1 cellular context compared by ENCODE assay signal in genomic region chr6:155141002-155141401, GRCh38.
TF ChIP-seq lines count a peak whose summit lies in the region.

No MANE protein-coding gene starts in this region.

TF ChIP-seq in GM23338, 12 proteins besides CTCF, POLR2A, EP300 and RAD21 (continued from another document):
- TF ChIP-seq, protein P1, sequence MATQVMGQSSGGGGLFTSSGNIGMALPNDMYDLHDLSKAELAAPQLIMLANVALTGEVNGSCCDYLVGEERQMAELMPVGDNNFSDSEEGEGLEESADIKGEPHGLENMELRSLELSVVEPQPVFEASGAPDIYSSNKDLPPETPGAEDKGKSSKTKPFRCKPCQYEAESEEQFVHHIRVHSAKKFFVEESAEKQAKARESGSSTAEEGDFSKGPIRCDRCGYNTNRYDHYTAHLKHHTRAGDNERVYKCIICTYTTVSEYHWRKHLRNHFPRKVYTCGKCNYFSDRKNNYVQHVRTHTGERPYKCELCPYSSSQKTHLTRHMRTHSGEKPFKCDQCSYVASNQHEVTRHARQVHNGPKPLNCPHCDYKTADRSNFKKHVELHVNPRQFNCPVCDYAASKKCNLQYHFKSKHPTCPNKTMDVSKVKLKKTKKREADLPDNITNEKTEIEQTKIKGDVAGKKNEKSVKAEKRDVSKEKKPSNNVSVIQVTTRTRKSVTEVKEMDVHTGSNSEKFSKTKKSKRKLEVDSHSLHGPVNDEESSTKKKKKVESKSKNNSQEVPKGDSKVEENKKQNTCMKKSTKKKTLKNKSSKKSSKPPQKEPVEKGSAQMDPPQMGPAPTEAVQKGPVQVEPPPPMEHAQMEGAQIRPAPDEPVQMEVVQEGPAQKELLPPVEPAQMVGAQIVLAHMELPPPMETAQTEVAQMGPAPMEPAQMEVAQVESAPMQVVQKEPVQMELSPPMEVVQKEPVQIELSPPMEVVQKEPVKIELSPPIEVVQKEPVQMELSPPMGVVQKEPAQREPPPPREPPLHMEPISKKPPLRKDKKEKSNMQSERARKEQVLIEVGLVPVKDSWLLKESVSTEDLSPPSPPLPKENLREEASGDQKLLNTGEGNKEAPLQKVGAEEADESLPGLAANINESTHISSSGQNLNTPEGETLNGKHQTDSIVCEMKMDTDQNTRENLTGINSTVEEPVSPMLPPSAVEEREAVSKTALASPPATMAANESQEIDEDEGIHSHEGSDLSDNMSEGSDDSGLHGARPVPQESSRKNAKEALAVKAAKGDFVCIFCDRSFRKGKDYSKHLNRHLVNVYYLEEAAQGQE (IDR thresholded peaks at IDR 0.05; ENCODE audit: unreplicated experiment) = no peak
- TF ChIP-seq, protein P2, sequence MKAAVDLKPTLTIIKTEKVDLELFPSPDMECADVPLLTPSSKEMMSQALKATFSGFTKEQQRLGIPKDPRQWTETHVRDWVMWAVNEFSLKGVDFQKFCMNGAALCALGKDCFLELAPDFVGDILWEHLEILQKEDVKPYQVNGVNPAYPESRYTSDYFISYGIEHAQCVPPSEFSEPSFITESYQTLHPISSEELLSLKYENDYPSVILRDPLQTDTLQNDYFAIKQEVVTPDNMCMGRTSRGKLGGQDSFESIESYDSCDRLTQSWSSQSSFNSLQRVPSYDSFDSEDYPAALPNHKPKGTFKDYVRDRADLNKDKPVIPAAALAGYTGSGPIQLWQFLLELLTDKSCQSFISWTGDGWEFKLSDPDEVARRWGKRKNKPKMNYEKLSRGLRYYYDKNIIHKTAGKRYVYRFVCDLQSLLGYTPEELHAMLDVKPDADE (IDR thresholded peaks at IDR 0.05) = no peak
- TF ChIP-seq EZH2phosphoT487 (IDR thresholded peaks at IDR 0.05; ENCODE audit: unreplicated experiment) (no peak), POLR2AphosphoS5 (IDR thresholded peaks at IDR 0.05; ENCODE audit: low read depth) (no peak), ZNF114 (CRISPR knock-in tag; IDR thresholded peaks at IDR 0.05) (no peak), CREB1 (CRISPR knock-in tag; IDR thresholded peaks at IDR 0.05; ENCODE audit: low read depth) (no peak), STAT1 (IDR thresholded peaks at IDR 0.05; ENCODE audit: unreplicated experiment) (no peak), EZH2 (IDR thresholded peaks at IDR 0.05; ENCODE audit: low read depth, unreplicated experiment) (no peak)
- TF ChIP-seq, protein P3, sequence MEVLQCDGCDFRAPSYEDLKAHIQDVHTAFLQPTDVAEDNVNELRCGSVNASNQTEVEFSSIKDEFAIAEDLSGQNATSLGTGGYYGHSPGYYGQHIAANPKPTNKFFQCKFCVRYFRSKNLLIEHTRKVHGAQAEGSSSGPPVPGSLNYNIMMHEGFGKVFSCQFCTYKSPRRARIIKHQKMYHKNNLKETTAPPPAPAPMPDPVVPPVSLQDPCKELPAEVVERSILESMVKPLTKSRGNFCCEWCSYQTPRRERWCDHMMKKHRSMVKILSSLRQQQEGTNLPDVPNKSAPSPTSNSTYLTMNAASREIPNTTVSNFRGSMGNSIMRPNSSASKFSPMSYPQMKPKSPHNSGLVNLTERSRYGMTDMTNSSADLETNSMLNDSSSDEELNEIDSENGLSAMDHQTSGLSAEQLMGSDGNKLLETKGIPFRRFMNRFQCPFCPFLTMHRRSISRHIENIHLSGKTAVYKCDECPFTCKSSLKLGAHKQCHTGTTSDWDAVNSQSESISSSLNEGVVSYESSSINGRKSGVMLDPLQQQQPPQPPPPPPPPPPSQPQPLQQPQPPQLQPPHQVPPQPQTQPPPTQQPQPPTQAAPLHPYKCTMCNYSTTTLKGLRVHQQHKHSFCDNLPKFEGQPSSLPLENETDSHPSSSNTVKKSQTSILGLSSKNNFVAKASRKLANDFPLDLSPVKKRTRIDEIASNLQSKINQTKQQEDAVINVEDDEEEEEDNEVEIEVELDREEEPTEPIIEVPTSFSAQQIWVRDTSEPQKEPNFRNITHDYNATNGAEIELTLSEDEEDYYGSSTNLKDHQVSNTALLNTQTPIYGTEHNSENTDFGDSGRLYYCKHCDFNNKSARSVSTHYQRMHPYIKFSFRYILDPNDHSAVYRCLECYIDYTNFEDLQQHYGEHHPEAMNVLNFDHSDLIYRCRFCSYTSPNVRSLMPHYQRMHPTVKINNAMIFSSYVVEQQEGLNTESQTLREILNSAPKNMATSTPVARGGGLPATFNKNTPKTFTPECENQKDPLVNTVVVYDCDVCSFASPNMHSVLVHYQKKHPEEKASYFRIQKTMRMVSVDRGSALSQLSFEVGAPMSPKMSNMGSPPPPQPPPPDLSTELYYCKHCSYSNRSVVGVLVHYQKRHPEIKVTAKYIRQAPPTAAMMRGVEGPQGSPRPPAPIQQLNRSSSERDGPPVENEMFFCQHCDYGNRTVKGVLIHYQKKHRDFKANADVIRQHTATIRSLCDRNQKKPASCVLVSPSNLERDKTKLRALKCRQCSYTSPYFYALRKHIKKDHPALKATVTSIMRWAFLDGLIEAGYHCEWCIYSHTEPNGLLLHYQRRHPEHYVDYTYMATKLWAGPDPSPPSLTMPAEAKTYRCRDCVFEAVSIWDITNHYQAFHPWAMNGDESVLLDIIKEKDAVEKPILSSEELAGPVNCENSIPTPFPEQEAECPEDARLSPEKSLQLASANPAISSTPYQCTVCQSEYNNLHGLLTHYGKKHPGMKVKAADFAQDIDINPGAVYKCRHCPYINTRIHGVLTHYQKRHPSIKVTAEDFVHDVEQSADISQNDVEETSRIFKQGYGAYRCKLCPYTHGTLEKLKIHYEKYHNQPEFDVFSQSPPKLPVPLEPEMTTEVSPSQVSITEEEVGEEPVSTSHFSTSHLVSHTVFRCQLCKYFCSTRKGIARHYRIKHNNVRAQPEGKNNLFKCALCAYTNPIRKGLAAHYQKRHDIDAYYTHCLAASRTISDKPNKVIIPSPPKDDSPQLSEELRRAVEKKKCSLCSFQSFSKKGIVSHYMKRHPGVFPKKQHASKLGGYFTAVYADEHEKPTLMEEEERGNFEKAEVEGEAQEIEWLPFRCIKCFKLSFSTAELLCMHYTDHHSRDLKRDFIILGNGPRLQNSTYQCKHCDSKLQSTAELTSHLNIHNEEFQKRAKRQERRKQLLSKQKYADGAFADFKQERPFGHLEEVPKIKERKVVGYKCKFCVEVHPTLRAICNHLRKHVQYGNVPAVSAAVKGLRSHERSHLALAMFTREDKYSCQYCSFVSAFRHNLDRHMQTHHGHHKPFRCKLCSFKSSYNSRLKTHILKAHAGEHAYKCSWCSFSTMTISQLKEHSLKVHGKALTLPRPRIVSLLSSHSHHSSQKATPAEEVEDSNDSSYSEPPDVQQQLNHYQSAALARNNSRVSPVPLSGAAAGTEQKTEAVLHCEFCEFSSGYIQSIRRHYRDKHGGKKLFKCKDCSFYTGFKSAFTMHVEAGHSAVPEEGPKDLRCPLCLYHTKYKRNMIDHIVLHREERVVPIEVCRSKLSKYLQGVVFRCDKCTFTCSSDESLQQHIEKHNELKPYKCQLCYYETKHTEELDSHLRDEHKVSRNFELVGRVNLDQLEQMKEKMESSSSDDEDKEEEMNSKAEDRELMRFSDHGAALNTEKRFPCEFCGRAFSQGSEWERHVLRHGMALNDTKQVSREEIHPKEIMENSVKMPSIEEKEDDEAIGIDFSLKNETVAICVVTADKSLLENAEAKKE (CRISPR knock-in tag; IDR thresholded peaks at IDR 0.05) = no peak
